ENCODE assay signal across 1 cellular context in the genomic region with DNA sequence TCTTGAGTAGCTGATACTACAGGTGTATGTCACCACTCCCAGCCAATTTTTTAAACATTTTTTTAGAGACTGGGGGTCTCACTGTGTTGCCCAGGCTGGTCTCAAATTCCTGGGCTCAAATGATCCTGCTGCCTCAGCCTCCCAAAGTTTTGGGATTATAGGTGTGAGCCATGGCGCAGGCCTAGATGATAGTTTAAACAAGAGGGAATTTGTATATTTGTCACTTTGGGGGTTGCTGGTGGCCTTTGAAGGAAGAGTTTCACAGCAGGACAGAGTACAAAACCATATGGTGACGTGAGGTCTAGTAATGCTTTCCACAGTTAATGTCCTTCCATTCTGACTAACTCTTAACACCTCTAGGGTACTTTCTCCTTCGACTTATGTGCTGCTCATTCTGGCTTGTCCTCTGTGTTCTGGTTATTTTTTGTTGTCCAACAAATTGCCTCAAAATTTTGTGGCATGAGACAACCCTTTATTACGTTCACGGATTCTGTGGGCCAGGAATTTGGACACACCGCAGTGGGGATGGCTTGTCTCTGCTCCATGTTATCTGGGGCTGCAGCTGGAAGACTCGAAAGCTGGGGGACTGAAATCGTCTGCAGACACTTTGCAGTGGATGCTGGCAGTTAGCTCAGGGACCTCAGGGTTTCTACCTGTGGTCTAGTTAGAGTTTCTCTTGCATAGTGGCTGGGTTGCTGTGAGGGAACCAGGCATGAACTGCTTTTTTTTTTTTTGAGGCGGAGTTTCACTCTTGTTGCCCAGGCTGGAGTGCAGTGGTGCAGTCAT.
A peak's percentile ranks its signal among the peaks of the same experiment; 100 is the strongest.
TF ChIP-seq lines count a peak whose summit lies in the region.

No MANE protein-coding gene starts in this region.

TF ChIP-seq in GM12878, 131 proteins besides CTCF, POLR2A, EP300 and RAD21 (continues in another document):
- TF ChIP-seq SMAD5 (IDR thresholded peaks at IDR 0.05; ENCODE audit: low read depth) (no peak), IKZF1 (conservative IDR thresholded peaks at IDR 0.05) (peak; percentile 95), FOXM1 (IDR thresholded peaks at IDR 0.05; ENCODE audit: low read depth, low read length) (0 out of 2 replicates have a peak, but pooled peaks have one; percentile 12), MXI1 (IDR thresholded peaks at IDR 0.05; ENCODE audit: low read depth, low read length) (no peak), BCL11A (IDR thresholded peaks at IDR 0.05; ENCODE audit: low read depth, low read length) (peak; percentile 87), JUNB (IDR thresholded peaks at IDR 0.05) (peak; percentile 63; the same call in 1 of the 2 replicates), IRF5 (IDR thresholded peaks at IDR 0.05; ENCODE audit: borderline replicate concordance) (no peak), IKZF2 (IDR thresholded peaks at IDR 0.05) (peak; percentile 94 to 97), SP1 (IDR thresholded peaks at IDR 0.05; ENCODE audit: low read depth, low read length) (peak; percentile 35), ZBTB40 (IDR thresholded peaks at IDR 0.05; ENCODE audit: borderline replicate concordance) (no peak), CBX5 (IDR thresholded peaks at IDR 0.05; ENCODE audit: low read depth) (no peak), POU2F2 (IDR thresholded peaks at IDR 0.05; ENCODE audit: borderline replicate concordance, low read depth, low read length) (peak; percentile 30; the same call in 1 of the 3 replicates), EZH2 (IDR thresholded peaks at IDR 0.05; ENCODE audit: borderline replicate concordance, control insufficient read depth, low read depth, low read length) (no peak), EED (IDR thresholded peaks at IDR 0.05; ENCODE audit: low read depth) (peak; percentile 33; the same call in 1 of the 2 replicates), CHD2 (IDR thresholded peaks at IDR 0.05; ENCODE audit: borderline replicate concordance, low read depth, low read length) (peak; percentile 54; the same call in 1 of the 2 replicates), MLLT1 (IDR thresholded peaks at IDR 0.05) (peak; percentile 79; the same call in 1 of the 2 replicates), MTA2 (IDR thresholded peaks at IDR 0.05; ENCODE audit: low read depth) (peak; percentile 94), KLF5 (IDR thresholded peaks at IDR 0.05; ENCODE audit: partially characterized antibody) (peak; percentile 68), NFIC (IDR thresholded peaks at IDR 0.05; ENCODE audit: low read depth, low read length) (peak; percentile 63), KAT2A (conservative IDR thresholded peaks at IDR 0.05; ENCODE audit: control insufficient read depth, low read depth, low read length) (no peak), BCLAF1 (IDR thresholded peaks at IDR 0.05) (no peak), BHLHE40 (IDR thresholded peaks at IDR 0.05; ENCODE audit: borderline replicate concordance in 1 of 2, low read depth in 2 of 2, low read length in 1 of 2) (peak in 1 of 2 experiments; percentile 72; a peak in 2 of 4 replicates), BMI1 (IDR thresholded peaks at IDR 0.05; ENCODE audit: borderline replicate concordance) (peak; percentile 68; the same call in 1 of the 2 replicates), NFXL1 (IDR thresholded peaks at IDR 0.05; ENCODE audit: borderline replicate concordance) (no peak), BACH1 (IDR thresholded peaks at IDR 0.05; ENCODE audit: borderline replicate concordance) (peak; percentile 69; the same call in 1 of the 2 replicates), IRF4 (IDR thresholded peaks at IDR 0.05; ENCODE audit: low read depth, low read length) (peak; percentile 66), NRF1 (conservative IDR thresholded peaks at IDR 0.05; ENCODE audit: low read depth, low read length) (no peak), CBFB (IDR thresholded peaks at IDR 0.05; ENCODE audit: low read depth) (peak; percentile 60; the same call in 1 of the 2 replicates), HSF1 (IDR thresholded peaks at IDR 0.05; ENCODE audit: low read depth, low read length) (no peak)
- TF ChIP-seq, protein P1, sequence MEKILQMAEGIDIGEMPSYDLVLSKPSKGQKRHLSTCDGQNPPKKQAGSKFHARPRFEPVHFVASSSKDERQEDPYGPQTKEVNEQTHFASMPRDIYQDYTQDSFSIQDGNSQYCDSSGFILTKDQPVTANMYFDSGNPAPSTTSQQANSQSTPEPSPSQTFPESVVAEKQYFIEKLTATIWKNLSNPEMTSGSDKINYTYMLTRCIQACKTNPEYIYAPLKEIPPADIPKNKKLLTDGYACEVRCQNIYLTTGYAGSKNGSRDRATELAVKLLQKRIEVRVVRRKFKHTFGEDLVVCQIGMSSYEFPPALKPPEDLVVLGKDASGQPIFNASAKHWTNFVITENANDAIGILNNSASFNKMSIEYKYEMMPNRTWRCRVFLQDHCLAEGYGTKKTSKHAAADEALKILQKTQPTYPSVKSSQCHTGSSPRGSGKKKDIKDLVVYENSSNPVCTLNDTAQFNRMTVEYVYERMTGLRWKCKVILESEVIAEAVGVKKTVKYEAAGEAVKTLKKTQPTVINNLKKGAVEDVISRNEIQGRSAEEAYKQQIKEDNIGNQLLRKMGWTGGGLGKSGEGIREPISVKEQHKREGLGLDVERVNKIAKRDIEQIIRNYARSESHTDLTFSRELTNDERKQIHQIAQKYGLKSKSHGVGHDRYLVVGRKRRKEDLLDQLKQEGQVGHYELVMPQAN (conservative IDR thresholded peaks at IDR 0.05): no peak
- TF ChIP-seq, protein P2, sequence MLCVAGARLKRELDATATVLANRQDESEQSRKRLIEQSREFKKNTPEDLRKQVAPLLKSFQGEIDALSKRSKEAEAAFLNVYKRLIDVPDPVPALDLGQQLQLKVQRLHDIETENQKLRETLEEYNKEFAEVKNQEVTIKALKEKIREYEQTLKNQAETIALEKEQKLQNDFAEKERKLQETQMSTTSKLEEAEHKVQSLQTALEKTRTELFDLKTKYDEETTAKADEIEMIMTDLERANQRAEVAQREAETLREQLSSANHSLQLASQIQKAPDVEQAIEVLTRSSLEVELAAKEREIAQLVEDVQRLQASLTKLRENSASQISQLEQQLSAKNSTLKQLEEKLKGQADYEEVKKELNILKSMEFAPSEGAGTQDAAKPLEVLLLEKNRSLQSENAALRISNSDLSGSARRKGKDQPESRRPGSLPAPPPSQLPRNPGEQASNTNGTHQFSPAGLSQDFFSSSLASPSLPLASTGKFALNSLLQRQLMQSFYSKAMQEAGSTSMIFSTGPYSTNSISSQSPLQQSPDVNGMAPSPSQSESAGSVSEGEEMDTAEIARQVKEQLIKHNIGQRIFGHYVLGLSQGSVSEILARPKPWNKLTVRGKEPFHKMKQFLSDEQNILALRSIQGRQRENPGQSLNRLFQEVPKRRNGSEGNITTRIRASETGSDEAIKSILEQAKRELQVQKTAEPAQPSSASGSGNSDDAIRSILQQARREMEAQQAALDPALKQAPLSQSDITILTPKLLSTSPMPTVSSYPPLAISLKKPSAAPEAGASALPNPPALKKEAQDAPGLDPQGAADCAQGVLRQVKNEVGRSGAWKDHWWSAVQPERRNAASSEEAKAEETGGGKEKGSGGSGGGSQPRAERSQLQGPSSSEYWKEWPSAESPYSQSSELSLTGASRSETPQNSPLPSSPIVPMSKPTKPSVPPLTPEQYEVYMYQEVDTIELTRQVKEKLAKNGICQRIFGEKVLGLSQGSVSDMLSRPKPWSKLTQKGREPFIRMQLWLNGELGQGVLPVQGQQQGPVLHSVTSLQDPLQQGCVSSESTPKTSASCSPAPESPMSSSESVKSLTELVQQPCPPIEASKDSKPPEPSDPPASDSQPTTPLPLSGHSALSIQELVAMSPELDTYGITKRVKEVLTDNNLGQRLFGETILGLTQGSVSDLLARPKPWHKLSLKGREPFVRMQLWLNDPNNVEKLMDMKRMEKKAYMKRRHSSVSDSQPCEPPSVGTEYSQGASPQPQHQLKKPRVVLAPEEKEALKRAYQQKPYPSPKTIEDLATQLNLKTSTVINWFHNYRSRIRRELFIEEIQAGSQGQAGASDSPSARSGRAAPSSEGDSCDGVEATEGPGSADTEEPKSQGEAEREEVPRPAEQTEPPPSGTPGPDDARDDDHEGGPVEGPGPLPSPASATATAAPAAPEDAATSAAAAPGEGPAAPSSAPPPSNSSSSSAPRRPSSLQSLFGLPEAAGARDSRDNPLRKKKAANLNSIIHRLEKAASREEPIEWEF (IDR thresholded peaks at IDR 0.05; ENCODE audit: insufficient replicate concordance, low read depth, low read length): no peak
